ENCODE assay signal across 22 cellular contexts in the genomic region with DNA sequence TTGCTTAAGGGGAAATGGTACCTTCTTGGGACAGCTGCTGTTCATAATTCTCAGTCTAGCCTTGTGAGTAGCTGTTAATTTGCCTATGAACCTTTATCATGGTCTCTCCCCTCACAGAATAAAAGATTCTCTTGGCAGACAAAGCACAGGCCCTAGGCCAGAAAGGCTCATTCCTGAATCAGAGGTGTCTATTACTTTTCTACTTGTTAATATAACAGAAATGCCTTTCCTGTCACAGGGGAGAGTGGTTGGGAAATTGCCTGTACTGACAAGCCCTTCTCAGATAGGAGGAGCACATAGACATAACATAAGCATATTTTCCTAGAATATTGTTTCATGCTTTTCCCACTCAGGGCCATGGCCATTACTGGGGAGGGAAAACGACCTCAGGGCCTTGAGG.
"Had no signal": no experiment of that assay in that cellular context is flagged by ENCODE, and none has a peak within 500 bp of the region (broad histone marks: within the 10 kb centered on the region; RNA-seq: fewer than 3 reads in every experiment).

No MANE protein-coding gene starts in this region.

- FAIRE-seq: small intestine had no signal

- H3K27me3 ChIP-seq: body of pancreas, esophagus squamous epithelium, gastroesophageal sphincter, ovary, sigmoid colon, uterus had no signal

- H3K4me1 ChIP-seq: body of pancreas, esophagus squamous epithelium, sigmoid colon, uterus had no signal

- DNase-seq: activated CD4-positive, alpha-beta T cell treated with anti-CD3 and anti-CD28 coated beads for 36 hours; activated CD4-positive, CD25-positive, alpha-beta regulatory T cell; activated CD8-positive, alpha-beta memory T cell treated with anti-CD3 and anti-CD28 coated beads, Interleukin-2, amount 10 ng/mL, durations not matched to agents 7 days and 5 days; activated CD8-positive, alpha-beta T cell treated with anti-CD3 and anti-CD28 coated beads, Interleukin-2, amount 10 ng/mL, durations not matched to agents 7 days and 5 days; activated naive CD4-positive, alpha-beta T cell; activated T-cell treated with anti-CD3 and anti-CD28 coated beads for 4 hours; activated T-cell treated with anti-CD3 and anti-CD28 coated beads, Interleukin-2, amount 50 U/mL, for 72 hours; anterior cingulate cortex; body of pancreas; endodermal cell; esophagus squamous epithelium; hippocampal formation; ovary; retina; sigmoid colon; small intestine; stimulated activated CD4-positive, alpha-beta T cell treated with anti-CD3 and anti-CD28 coated beads, Interleukin-4, amount 100 ng/mL, for 24 hours; uterus had no signal

- H3K27ac ChIP-seq: body of pancreas, esophagus squamous epithelium, gastroesophageal sphincter, sigmoid colon, uterus had no signal

- H3K36me3 ChIP-seq: esophagus squamous epithelium, gastroesophageal sphincter, ovary, sigmoid colon, uterus had no signal

- H3K4me3 ChIP-seq: body of pancreas, esophagus squamous epithelium, gastroesophageal sphincter, ovary, sigmoid colon, uterus had no signal

- ATAC-seq: activated CD4-positive, alpha-beta T cell treated with anti-CD3 and anti-CD28 coated beads for 36 hours; activated CD8-positive, alpha-beta memory T cell treated with anti-CD3 and anti-CD28 coated beads, Interleukin-2, amount 10 ng/mL, durations not matched to agents 7 days and 5 days; activated CD8-positive, alpha-beta T cell treated with anti-CD3 and anti-CD28 coated beads, Interleukin-2, amount 10 ng/mL, durations not matched to agents 7 days and 5 days; activated naive CD4-positive, alpha-beta T cell treated with anti-CD3 and anti-CD28 coated beads, Interleukin-2, amount 50 U/mL, for 72 hours; activated T-cell treated with anti-CD3 and anti-CD28 coated beads, Interleukin-2, amount 50 U/mL, for 72 hours; body of pancreas; gastroesophageal sphincter; natural killer cell treated with Interleukin-12 subunit alpha and Interleukin-12 subunit beta and Interleukin-15 and Interleukin-18, amount 100 ng/mL, for 72 hours; stimulated activated effector memory CD8-positive, alpha-beta T cell treated with anti-CD3 and anti-CD28 coated beads, Interleukin-12 subunit alpha, Interleukin-12 subunit beta, amount 100 ng/mL, for 72 hours had no signal
